ENCODE assay signal across 1 cellular context in genomic region chr4:86791126-86791525, GRCh38.
A peak's percentile ranks its signal among the peaks of the same experiment; 100 is the strongest.
TF ChIP-seq lines count a peak whose summit lies in the region.

No MANE protein-coding gene starts in this region.

TF ChIP-seq in HepG2, 621 proteins besides CTCF, POLR2A, EP300 and RAD21 (continued from another document and continues in another):
- TF ChIP-seq KLF12 (CRISPR knock-in tag; IDR thresholded peaks at IDR 0.05; ENCODE audit: borderline replicate concordance), result peak; percentile 64; the same call in 1 of the 2 replicates
- TF ChIP-seq BRF2 (CRISPR knock-in tag; IDR thresholded peaks at IDR 0.05), result no peak
- no peak for TF ChIP-seq HCFC1 (IDR thresholded peaks at IDR 0.05; ENCODE audit: low read depth, low read length)
- no peak for TF ChIP-seq CSRNP1 (CRISPR knock-in tag; IDR thresholded peaks at IDR 0.05)
- TF ChIP-seq, protein P1, sequence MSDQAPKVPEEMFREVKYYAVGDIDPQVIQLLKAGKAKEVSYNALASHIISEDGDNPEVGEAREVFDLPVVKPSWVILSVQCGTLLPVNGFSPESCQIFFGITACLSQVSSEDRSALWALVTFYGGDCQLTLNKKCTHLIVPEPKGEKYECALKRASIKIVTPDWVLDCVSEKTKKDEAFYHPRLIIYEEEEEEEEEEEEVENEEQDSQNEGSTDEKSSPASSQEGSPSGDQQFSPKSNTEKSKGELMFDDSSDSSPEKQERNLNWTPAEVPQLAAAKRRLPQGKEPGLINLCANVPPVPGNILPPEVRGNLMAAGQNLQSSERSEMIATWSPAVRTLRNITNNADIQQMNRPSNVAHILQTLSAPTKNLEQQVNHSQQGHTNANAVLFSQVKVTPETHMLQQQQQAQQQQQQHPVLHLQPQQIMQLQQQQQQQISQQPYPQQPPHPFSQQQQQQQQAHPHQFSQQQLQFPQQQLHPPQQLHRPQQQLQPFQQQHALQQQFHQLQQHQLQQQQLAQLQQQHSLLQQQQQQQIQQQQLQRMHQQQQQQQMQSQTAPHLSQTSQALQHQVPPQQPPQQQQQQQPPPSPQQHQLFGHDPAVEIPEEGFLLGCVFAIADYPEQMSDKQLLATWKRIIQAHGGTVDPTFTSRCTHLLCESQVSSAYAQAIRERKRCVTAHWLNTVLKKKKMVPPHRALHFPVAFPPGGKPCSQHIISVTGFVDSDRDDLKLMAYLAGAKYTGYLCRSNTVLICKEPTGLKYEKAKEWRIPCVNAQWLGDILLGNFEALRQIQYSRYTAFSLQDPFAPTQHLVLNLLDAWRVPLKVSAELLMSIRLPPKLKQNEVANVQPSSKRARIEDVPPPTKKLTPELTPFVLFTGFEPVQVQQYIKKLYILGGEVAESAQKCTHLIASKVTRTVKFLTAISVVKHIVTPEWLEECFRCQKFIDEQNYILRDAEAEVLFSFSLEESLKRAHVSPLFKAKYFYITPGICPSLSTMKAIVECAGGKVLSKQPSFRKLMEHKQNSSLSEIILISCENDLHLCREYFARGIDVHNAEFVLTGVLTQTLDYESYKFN (CRISPR knock-in tag; conservative IDR thresholded peaks at IDR 0.05), result no peak
- TF ChIP-seq ZNF33A (CRISPR knock-in tag; IDR thresholded peaks at IDR 0.05; ENCODE audit: borderline replicate concordance), result no peak
- no peak for TF ChIP-seq GLMP (CRISPR knock-in tag; IDR thresholded peaks at IDR 0.05; ENCODE audit: borderline replicate concordance)
- TF ChIP-seq ARNTL (CRISPR knock-in tag; IDR thresholded peaks at IDR 0.05), result no peak
- TF ChIP-seq ZFP90 (CRISPR knock-in tag; IDR thresholded peaks at IDR 0.05; ENCODE audit: borderline replicate concordance), result 0 out of 2 replicates have a peak, but pooled peaks have one; percentile 42
- TF ChIP-seq, protein P2, sequence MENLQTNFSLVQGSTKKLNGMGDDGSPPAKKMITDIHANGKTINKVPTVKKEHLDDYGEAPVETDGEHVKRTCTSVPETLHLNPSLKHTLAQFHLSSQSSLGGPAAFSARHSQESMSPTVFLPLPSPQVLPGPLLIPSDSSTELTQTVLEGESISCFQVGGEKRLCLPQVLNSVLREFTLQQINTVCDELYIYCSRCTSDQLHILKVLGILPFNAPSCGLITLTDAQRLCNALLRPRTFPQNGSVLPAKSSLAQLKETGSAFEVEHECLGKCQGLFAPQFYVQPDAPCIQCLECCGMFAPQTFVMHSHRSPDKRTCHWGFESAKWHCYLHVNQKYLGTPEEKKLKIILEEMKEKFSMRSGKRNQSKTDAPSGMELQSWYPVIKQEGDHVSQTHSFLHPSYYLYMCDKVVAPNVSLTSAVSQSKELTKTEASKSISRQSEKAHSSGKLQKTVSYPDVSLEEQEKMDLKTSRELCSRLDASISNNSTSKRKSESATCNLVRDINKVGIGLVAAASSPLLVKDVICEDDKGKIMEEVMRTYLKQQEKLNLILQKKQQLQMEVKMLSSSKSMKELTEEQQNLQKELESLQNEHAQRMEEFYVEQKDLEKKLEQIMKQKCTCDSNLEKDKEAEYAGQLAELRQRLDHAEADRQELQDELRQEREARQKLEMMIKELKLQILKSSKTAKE (CRISPR knock-in tag; IDR thresholded peaks at IDR 0.05; ENCODE audit: borderline replicate concordance), result no peak
- TF ChIP-seq, protein P3, sequence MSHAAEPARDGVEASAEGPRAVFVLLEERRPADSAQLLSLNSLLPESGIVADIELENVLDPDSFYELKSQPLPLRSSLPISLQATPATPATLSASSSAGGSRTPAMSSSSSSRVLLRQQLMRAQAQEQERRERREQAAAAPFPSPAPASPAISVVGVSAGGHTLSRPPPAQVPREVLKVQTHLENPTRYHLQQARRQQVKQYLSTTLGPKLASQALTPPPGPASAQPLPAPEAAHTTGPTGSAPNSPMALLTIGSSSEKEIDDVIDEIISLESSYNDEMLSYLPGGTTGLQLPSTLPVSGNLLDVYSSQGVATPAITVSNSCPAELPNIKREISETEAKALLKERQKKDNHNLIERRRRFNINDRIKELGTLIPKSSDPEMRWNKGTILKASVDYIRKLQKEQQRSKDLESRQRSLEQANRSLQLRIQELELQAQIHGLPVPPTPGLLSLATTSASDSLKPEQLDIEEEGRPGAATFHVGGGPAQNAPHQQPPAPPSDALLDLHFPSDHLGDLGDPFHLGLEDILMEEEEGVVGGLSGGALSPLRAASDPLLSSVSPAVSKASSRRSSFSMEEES (CRISPR knock-in tag; IDR thresholded peaks at IDR 0.05), result no peak
- no peak for TF ChIP-seq ZNF501 (CRISPR knock-in tag; IDR thresholded peaks at IDR 0.05)
- TF ChIP-seq ZMYM4 (CRISPR knock-in tag; IDR thresholded peaks at IDR 0.05), result peak; percentile 72
- TF ChIP-seq, protein P4, sequence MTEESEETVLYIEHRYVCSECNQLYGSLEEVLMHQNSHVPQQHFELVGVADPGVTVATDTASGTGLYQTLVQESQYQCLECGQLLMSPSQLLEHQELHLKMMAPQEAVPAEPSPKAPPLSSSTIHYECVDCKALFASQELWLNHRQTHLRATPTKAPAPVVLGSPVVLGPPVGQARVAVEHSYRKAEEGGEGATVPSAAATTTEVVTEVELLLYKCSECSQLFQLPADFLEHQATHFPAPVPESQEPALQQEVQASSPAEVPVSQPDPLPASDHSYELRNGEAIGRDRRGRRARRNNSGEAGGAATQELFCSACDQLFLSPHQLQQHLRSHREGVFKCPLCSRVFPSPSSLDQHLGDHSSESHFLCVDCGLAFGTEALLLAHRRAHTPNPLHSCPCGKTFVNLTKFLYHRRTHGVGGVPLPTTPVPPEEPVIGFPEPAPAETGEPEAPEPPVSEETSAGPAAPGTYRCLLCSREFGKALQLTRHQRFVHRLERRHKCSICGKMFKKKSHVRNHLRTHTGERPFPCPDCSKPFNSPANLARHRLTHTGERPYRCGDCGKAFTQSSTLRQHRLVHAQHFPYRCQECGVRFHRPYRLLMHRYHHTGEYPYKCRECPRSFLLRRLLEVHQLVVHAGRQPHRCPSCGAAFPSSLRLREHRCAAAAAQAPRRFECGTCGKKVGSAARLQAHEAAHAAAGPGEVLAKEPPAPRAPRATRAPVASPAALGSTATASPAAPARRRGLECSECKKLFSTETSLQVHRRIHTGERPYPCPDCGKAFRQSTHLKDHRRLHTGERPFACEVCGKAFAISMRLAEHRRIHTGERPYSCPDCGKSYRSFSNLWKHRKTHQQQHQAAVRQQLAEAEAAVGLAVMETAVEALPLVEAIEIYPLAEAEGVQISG (CRISPR knock-in tag; IDR thresholded peaks at IDR 0.05), result peak; percentile 66
- 0 out of 2 replicates have a peak, but pooled peaks have one; percentile 47 for TF ChIP-seq ZNF557 (CRISPR knock-in tag; IDR thresholded peaks at IDR 0.05)
- no peak for TF ChIP-seq HNRNPUL1 (IDR thresholded peaks at IDR 0.05; ENCODE audit: low read depth, low read length)
- TF ChIP-seq ZNF441 (CRISPR knock-in tag; IDR thresholded peaks at IDR 0.05; ENCODE audit: borderline replicate concordance), result no peak
- TF ChIP-seq BCL6 (CRISPR knock-in tag; IDR thresholded peaks at IDR 0.05), result no peak
- no peak for TF ChIP-seq ISX (CRISPR knock-in tag; conservative IDR thresholded peaks at IDR 0.05)
- TF ChIP-seq, protein P5, sequence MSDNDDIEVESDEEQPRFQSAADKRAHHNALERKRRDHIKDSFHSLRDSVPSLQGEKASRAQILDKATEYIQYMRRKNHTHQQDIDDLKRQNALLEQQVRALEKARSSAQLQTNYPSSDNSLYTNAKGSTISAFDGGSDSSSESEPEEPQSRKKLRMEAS (IDR thresholded peaks at IDR 0.05), result no peak
- TF ChIP-seq ZNF563 (CRISPR knock-in tag; IDR thresholded peaks at IDR 0.05), result no peak
- TF ChIP-seq SOX6 (IDR thresholded peaks at IDR 0.05), result no peak
- TF ChIP-seq SOX6 (CRISPR knock-in tag; IDR thresholded peaks at IDR 0.05), result peak; percentile 29; the same call in 1 of the 2 replicates
- TF ChIP-seq, protein P6, sequence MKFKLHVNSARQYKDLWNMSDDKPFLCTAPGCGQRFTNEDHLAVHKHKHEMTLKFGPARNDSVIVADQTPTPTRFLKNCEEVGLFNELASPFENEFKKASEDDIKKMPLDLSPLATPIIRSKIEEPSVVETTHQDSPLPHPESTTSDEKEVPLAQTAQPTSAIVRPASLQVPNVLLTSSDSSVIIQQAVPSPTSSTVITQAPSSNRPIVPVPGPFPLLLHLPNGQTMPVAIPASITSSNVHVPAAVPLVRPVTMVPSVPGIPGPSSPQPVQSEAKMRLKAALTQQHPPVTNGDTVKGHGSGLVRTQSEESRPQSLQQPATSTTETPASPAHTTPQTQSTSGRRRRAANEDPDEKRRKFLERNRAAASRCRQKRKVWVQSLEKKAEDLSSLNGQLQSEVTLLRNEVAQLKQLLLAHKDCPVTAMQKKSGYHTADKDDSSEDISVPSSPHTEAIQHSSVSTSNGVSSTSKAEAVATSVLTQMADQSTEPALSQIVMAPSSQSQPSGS (CRISPR knock-in tag; IDR thresholded peaks at IDR 0.05), result 0 out of 2 replicates have a peak, but pooled peaks have one; percentile 30
- TF ChIP-seq, protein P7, sequence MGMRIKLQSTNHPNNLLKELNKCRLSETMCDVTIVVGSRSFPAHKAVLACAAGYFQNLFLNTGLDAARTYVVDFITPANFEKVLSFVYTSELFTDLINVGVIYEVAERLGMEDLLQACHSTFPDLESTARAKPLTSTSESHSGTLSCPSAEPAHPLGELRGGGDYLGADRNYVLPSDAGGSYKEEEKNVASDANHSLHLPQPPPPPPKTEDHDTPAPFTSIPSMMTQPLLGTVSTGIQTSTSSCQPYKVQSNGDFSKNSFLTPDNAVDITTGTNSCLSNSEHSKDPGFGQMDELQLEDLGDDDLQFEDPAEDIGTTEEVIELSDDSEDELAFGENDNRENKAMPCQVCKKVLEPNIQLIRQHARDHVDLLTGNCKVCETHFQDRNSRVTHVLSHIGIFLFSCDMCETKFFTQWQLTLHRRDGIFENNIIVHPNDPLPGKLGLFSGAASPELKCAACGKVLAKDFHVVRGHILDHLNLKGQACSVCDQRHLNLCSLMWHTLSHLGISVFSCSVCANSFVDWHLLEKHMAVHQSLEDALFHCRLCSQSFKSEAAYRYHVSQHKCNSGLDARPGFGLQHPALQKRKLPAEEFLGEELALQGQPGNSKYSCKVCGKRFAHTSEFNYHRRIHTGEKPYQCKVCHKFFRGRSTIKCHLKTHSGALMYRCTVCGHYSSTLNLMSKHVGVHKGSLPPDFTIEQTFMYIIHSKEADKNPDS (CRISPR knock-in tag; IDR thresholded peaks at IDR 0.05), result no peak
- TF ChIP-seq HOXA5 (CRISPR knock-in tag; IDR thresholded peaks at IDR 0.05), result peak; percentile 80
- TF ChIP-seq ZBTB3 (CRISPR knock-in tag; IDR thresholded peaks at IDR 0.05; ENCODE audit: borderline replicate concordance, low read depth), result no peak
- no peak for TF ChIP-seq PRDM10 (CRISPR knock-in tag; IDR thresholded peaks at IDR 0.05; ENCODE audit: low read depth)
- TF ChIP-seq ZSCAN22 (CRISPR knock-in tag; IDR thresholded peaks at IDR 0.05), result no peak
- peak; percentile 76 for TF ChIP-seq ZFX (CRISPR knock-in tag; IDR thresholded peaks at IDR 0.05; ENCODE audit: low read depth)
- TF ChIP-seq GATA4 (IDR thresholded peaks at IDR 0.05; ENCODE audit: borderline replicate concordance, low read depth), result no peak
- no peak for TF ChIP-seq ZBTB7A (CRISPR knock-in tag; IDR thresholded peaks at IDR 0.05)
- TF ChIP-seq SNRNP70 (IDR thresholded peaks at IDR 0.05; ENCODE audit: low read depth, low read length), result no peak
- no peak for TF ChIP-seq TBX2 (CRISPR knock-in tag; IDR thresholded peaks at IDR 0.05; ENCODE audit: borderline replicate concordance)
- no peak for TF ChIP-seq ZFP62 (CRISPR knock-in tag; IDR thresholded peaks at IDR 0.05)
- TF ChIP-seq ZNF7 (CRISPR knock-in tag; IDR thresholded peaks at IDR 0.05), result no peak
